Comparison of ENCODE assay signal across 1 cellular context in genomic region chr4:73404042-73404441, GRCh38.
TF ChIP-seq lines count a peak whose summit lies in the region.

Gene ALB (plus strand): TSS chr4:73404287. CDS start chr4:73404328, 41 bp downstream.

TF ChIP-seq in HepG2, 621 proteins besides CTCF, POLR2A, EP300 and RAD21 (continued from another document and continues in another):
- TF ChIP-seq, protein P1, sequence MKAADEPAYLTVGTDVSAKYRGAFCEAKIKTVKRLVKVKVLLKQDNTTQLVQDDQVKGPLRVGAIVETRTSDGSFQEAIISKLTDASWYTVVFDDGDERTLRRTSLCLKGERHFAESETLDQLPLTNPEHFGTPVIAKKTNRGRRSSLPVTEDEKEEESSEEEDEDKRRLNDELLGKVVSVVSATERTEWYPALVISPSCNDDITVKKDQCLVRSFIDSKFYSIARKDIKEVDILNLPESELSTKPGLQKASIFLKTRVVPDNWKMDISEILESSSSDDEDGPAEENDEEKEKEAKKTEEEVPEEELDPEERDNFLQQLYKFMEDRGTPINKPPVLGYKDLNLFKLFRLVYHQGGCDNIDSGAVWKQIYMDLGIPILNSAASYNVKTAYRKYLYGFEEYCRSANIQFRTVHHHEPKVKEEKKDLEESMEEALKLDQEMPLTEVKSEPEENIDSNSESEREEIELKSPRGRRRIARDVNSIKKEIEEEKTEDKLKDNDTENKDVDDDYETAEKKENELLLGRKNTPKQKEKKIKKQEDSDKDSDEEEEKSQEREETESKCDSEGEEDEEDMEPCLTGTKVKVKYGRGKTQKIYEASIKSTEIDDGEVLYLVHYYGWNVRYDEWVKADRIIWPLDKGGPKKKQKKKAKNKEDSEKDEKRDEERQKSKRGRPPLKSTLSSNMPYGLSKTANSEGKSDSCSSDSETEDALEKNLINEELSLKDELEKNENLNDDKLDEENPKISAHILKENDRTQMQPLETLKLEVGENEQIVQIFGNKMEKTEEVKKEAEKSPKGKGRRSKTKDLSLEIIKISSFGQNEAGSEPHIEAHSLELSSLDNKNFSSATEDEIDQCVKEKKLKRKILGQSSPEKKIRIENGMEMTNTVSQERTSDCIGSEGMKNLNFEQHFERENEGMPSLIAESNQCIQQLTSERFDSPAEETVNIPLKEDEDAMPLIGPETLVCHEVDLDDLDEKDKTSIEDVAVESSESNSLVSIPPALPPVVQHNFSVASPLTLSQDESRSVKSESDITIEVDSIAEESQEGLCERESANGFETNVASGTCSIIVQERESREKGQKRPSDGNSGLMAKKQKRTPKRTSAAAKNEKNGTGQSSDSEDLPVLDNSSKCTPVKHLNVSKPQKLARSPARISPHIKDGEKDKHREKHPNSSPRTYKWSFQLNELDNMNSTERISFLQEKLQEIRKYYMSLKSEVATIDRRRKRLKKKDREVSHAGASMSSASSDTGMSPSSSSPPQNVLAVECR (CRISPR knock-in tag; IDR thresholded peaks at IDR 0.05; ENCODE audit: borderline replicate concordance), result no peak
- TF ChIP-seq GPBP1L1 (CRISPR knock-in tag; IDR thresholded peaks at IDR 0.05) (no peak), ZNF451 (CRISPR knock-in tag; IDR thresholded peaks at IDR 0.05) (no peak), SOX6 (IDR thresholded peaks at IDR 0.05) (no peak), SOX6 (CRISPR knock-in tag; IDR thresholded peaks at IDR 0.05) (peak; percentile 70; the same call in 1 of the 2 replicates), ZNF33A (CRISPR knock-in tag; IDR thresholded peaks at IDR 0.05; ENCODE audit: borderline replicate concordance) (no peak), IRF9 (CRISPR knock-in tag; IDR thresholded peaks at IDR 0.05; ENCODE audit: borderline replicate concordance) (no peak), ZNF343 (CRISPR knock-in tag; IDR thresholded peaks at IDR 0.05) (no peak), NFKBIZ (CRISPR knock-in tag; IDR thresholded peaks at IDR 0.05) (no peak), HNRNPLL (IDR thresholded peaks at IDR 0.05; ENCODE audit: low read depth, low read length, poor library complexity, severe bottlenecking) (no peak), GPN1 (CRISPR knock-in tag; IDR thresholded peaks at IDR 0.05; ENCODE audit: borderline replicate concordance) (no peak), MAX (IDR thresholded peaks at IDR 0.05) (peak; percentile 36; the same call in 1 of the 2 replicates), TBL1XR1 (IDR thresholded peaks at IDR 0.05; ENCODE audit: borderline replicate concordance, low read length, partially characterized antibody) (no peak), NR3C1 (CRISPR knock-in tag; IDR thresholded peaks at IDR 0.05) (no peak), SP5 (CRISPR knock-in tag; IDR thresholded peaks at IDR 0.05; ENCODE audit: borderline replicate concordance, low read depth) (no peak), PHF21A (CRISPR knock-in tag; IDR thresholded peaks at IDR 0.05) (peak; percentile 18; the same call in 1 of the 2 replicates), ZNF777 (CRISPR knock-in tag; IDR thresholded peaks at IDR 0.05) (0 out of 2 replicates have a peak, but pooled peaks have one; percentile 35), SP1 (IDR thresholded peaks at IDR 0.05) (no peak), SP1 (CRISPR knock-in tag; IDR thresholded peaks at IDR 0.05) (no peak), SMAD1 (CRISPR knock-in tag; IDR thresholded peaks at IDR 0.05; ENCODE audit: borderline replicate concordance, low read depth) (no peak), SRSF4 (IDR thresholded peaks at IDR 0.05; ENCODE audit: low read depth, low read length, poor library complexity, severe bottlenecking) (no peak), KMT2B (CRISPR knock-in tag; IDR thresholded peaks at IDR 0.05) (peak; percentile 79), ZNF335 (CRISPR knock-in tag; IDR thresholded peaks at IDR 0.05) (peak; percentile 57; the same call in 1 of the 2 replicates), PAWR (CRISPR knock-in tag; IDR thresholded peaks at IDR 0.05; ENCODE audit: borderline replicate concordance) (no peak), PHF20 (CRISPR knock-in tag; IDR thresholded peaks at IDR 0.05) (no peak), SIN3A (IDR thresholded peaks at IDR 0.05; ENCODE audit: borderline replicate concordance, low read depth, low read length) (peak; percentile 78; the same call in 1 of the 2 replicates), ZBTB26 (CRISPR knock-in tag; IDR thresholded peaks at IDR 0.05; ENCODE audit: borderline replicate concordance) (no peak), ZNF556 (CRISPR knock-in tag; IDR thresholded peaks at IDR 0.05; ENCODE audit: borderline replicate concordance) (no peak), KLF15 (CRISPR knock-in tag; IDR thresholded peaks at IDR 0.05; ENCODE audit: borderline replicate concordance) (no peak), ZEB1 (IDR thresholded peaks at IDR 0.05; ENCODE audit: insufficient replicate concordance, low read depth) (no peak), RARA (CRISPR knock-in tag; IDR thresholded peaks at IDR 0.05) (no peak; the same call in 1 of the 2 replicates), ZNF572 (CRISPR knock-in tag; IDR thresholded peaks at IDR 0.05) (no peak), ZNF672 (CRISPR knock-in tag; IDR thresholded peaks at IDR 0.05) (no peak), RXRB (CRISPR knock-in tag; IDR thresholded peaks at IDR 0.05; ENCODE audit: borderline replicate concordance) (peak; percentile 60; the same call in 1 of the 2 replicates), ZNF281 (CRISPR knock-in tag; IDR thresholded peaks at IDR 0.05; ENCODE audit: borderline replicate concordance) (no peak), ATF2 (CRISPR knock-in tag; IDR thresholded peaks at IDR 0.05) (peak; percentile 80), ZNF598 (CRISPR knock-in tag; IDR thresholded peaks at IDR 0.05; ENCODE audit: borderline replicate concordance) (no peak), ZBTB3 (CRISPR knock-in tag; IDR thresholded peaks at IDR 0.05; ENCODE audit: borderline replicate concordance, low read depth) (no peak), DPF2 (CRISPR knock-in tag; IDR thresholded peaks at IDR 0.05; ENCODE audit: borderline replicate concordance, low read depth) (no peak)
- TF ChIP-seq, protein P2, sequence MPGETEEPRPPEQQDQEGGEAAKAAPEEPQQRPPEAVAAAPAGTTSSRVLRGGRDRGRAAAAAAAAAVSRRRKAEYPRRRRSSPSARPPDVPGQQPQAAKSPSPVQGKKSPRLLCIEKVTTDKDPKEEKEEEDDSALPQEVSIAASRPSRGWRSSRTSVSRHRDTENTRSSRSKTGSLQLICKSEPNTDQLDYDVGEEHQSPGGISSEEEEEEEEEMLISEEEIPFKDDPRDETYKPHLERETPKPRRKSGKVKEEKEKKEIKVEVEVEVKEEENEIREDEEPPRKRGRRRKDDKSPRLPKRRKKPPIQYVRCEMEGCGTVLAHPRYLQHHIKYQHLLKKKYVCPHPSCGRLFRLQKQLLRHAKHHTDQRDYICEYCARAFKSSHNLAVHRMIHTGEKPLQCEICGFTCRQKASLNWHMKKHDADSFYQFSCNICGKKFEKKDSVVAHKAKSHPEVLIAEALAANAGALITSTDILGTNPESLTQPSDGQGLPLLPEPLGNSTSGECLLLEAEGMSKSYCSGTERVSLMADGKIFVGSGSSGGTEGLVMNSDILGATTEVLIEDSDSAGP (CRISPR knock-in tag; IDR thresholded peaks at IDR 0.05; ENCODE audit: borderline replicate concordance), result no peak
- TF ChIP-seq, protein P3, sequence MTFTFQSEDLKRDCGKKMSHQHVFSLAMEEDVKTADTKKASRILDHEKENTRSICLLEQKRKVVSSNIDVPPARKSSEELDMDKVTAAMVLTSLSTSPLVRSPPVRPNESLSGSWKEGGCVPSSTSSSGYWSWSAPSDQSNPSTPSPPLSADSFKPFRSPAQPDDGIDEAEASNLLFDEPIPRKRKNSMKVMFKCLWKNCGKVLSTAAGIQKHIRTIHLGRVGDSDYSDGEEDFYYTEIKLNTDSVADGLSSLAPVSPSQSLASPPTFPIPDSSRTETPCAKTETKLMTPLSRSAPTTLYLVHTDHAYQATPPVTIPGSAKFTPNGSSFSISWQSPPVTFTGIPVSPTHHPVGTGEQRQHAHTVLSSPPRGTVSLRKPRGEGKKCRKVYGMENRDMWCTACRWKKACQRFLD (CRISPR knock-in tag; IDR thresholded peaks at IDR 0.05; ENCODE audit: borderline replicate concordance), result no peak
- TF ChIP-seq, protein P4, sequence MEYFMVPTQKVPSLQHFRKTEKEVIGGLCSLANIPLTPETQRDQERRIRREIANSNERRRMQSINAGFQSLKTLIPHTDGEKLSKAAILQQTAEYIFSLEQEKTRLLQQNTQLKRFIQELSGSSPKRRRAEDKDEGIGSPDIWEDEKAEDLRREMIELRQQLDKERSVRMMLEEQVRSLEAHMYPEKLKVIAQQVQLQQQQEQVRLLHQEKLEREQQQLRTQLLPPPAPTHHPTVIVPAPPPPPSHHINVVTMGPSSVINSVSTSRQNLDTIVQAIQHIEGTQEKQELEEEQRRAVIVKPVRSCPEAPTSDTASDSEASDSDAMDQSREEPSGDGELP (IDR thresholded peaks at IDR 0.05; ENCODE audit: borderline replicate concordance, low read depth), result no peak
- TF ChIP-seq, protein P5, sequence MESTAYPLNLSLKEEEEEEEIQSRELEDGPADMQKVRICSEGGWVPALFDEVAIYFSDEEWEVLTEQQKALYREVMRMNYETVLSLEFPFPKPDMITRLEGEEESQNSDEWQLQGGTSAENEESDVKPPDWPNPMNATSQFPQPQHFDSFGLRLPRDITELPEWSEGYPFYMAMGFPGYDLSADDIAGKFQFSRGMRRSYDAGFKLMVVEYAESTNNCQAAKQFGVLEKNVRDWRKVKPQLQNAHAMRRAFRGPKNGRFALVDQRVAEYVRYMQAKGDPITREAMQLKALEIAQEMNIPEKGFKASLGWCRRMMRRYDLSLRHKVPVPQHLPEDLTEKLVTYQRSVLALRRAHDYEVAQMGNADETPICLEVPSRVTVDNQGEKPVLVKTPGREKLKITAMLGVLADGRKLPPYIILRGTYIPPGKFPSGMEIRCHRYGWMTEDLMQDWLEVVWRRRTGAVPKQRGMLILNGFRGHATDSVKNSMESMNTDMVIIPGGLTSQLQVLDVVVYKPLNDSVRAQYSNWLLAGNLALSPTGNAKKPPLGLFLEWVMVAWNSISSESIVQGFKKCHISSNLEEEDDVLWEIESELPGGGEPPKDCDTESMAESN (CRISPR knock-in tag; conservative IDR thresholded peaks at IDR 0.05), result peak; percentile 51; the same call in 1 of the 2 replicates
- TF ChIP-seq, protein P6, sequence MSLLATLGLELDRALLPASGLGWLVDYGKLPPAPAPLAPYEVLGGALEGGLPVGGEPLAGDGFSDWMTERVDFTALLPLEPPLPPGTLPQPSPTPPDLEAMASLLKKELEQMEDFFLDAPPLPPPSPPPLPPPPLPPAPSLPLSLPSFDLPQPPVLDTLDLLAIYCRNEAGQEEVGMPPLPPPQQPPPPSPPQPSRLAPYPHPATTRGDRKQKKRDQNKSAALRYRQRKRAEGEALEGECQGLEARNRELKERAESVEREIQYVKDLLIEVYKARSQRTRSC (CRISPR knock-in tag; IDR thresholded peaks at IDR 0.05; ENCODE audit: low read depth), result no peak
